In the genomic region with DNA sequence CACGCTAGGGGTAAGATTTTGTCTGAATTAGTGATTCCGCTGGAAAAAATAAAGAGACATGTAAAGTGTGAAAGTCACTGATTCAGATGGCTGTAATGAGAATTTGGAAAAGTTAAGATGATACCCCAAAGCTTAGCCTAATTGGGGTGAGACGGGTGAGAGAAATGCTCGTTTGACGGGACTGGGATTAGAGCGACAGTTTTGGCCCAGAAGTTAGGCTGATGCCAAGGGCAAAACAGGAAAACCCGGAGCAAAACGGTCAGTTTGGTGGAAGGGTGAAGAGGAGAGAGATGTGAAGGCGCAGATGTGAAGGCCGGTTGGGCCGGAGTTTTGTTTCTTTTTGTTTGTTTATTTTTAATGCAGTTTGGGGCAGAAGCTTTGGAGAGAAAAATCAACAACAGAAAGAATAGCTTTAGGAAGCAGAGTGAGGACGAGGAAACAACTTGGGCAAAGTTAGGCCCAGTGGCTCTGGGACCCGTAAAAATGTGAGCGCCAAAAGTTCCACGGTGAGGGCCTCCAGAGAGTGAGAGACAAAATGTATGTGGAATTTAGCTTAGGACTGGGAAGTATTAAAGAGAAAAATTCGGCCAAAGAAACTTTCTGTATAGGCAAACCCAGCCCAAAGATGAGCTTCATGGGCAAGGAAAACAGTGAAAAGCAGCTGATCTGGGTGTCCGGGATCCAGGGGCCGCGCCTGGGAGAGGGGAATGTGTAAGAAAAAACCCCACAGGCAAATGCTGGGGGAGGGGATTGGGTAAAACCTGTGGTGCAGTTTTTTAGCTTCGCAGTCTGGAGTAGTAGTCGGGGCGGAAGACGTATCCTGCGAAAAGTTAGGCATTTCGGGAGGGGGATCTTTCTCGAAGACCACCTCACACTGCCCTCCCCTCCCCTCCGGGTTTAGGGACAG, we compare ENCODE assay signal across 16 cellular contexts. TPM values are rescaled to one million over a fixed set of nuclear protein-coding genes. Genes with fewer than 3 reads are reported as not detected.
DNase-seq lines count a peak whose midpoint lies in the region; ATAC-seq and TF ChIP-seq lines count a peak whose summit lies in the region.
"Had no signal": no experiment of that assay in that cellular context is flagged by ENCODE, and none has a peak within 500 bp of the region (broad histone marks: within the 10 kb centered on the region; RNA-seq: fewer than 3 reads in every experiment).

No MANE protein-coding gene starts in this region.

- H3K14ac ChIP-seq in H9 (ENCODE audit: insufficient read depth, low read length): no peak overlapping the region

- peaks cover 98% of the 10 kb centered on the region for H3K27me3 Mint-ChIP-seq in H9 (ENCODE audit: low read depth)
- peaks cover 40 to 51% of the 10 kb centered on the region in 2 donors for H3K27me3 Mint-ChIP-seq in natural killer cell treated with Interleukin-12 subunit alpha and Interleukin-12 subunit beta and Interleukin-15 and Interleukin-18, amount 100 ng/mL, for 72 hours

- H3K4me2 ChIP-seq in H9 (ENCODE audit: insufficient read depth, insufficient read length, low read length): peak overlapping the region; percentile 38

- no peak overlapping the region for H3K4ac ChIP-seq in H9 (ENCODE audit: low read depth, low read length)

- H3K9me3 Mint-ChIP-seq in H9: peaks cover 4 to 16% of the 10 kb centered on the region in 2 experiments
- no peaks in the 10 kb centered on the region for H3K9me3 Mint-ChIP-seq in natural killer cell treated with Interleukin-12 subunit alpha and Interleukin-12 subunit beta and Interleukin-15 and Interleukin-18, amount 100 ng/mL, for 72 hours

- H3K23ac ChIP-seq in H9 (ENCODE audit: insufficient read length, low read depth, low read length): no peak overlapping the region

- H4K5ac ChIP-seq in H9 (ENCODE audit: insufficient read length, low read depth, low read length): no peak overlapping the region

- H3K9me3 ChIP-seq in H9 (ENCODE audit: control insufficient read depth, low read depth, low read length) (no peaks in the 10 kb centered on the region), gastrocnemius medialis (no peaks in the 10 kb centered on the region)
- H3K9me3 ChIP-seq: thoracic aorta had no signal

- H2BK20ac ChIP-seq in H9 (ENCODE audit: low read depth, low read length, poor library complexity, severe bottlenecking): no peak overlapping the region

- no peak overlapping the region for H3K4me3 ChIP-seq in gastrocnemius medialis
- H3K4me3 ChIP-seq: GM23248 had no signal

- H2BK15ac ChIP-seq in H9 (ENCODE audit: low read depth, low read length): no peak overlapping the region

- no CpG with 5 or more reads among the region's 27 CpGs for WGBS in H9 (ENCODE audit: extremely low coverage, insufficient read length, low lambda C conversion rate)

- no peaks in the 10 kb centered on the region for H3K36me3 ChIP-seq in gastrocnemius medialis
- H3K36me3 ChIP-seq: thoracic aorta had no signal

- H2AFZ ChIP-seq in H9 (ENCODE audit: low read length): no peak overlapping the region

- TF ChIP-seq POLR2A in gastrocnemius medialis (IDR thresholded peaks at IDR 0.05): no peak

- intact Hi-C loops in gastrocnemius medialis (cut with DNase I; ENCODE audit: low total_unique reads): no loop called here

- no peak overlapping the region for H2BK5ac ChIP-seq in H9 (ENCODE audit: insufficient read length, low read length)

- H2BK12ac ChIP-seq in H9 (ENCODE audit: insufficient read length, low read depth, low read length): no peak overlapping the region

- H2AK5ac ChIP-seq in H9 (ENCODE audit: insufficient read length, low read length): no peak overlapping the region

- ATAC-seq in natural killer cell treated with Interleukin-12 subunit alpha and Interleukin-12 subunit beta and Interleukin-15 and Interleukin-18, amount 100 ng/mL, for 72 hours: no peak
- no peak for ATAC-seq in gastrocnemius medialis

- H3K4me1 Mint-ChIP-seq in H9: peaks cover 28 to 58% of the 10 kb centered on the region in 2 experiments
- H3K4me1 Mint-ChIP-seq in natural killer cell treated with Interleukin-12 subunit alpha and Interleukin-12 subunit beta and Interleukin-15 and Interleukin-18, amount 100 ng/mL, for 72 hours (ENCODE audit: low read depth in 2 of 2): peaks cover 49% of the 10 kb centered on the region in 2 donors

- no peak overlapping the region for H2BK120ac ChIP-seq in H9 (ENCODE audit: low read depth, low read length, poor library complexity, severe bottlenecking)

- H3K56ac ChIP-seq in H9 (ENCODE audit: insufficient read length, low read depth, low read length): no peak overlapping the region

- H3K79me2 ChIP-seq in H9 (ENCODE audit: insufficient read depth, low read length): no peaks in the 10 kb centered on the region

- peaks cover 0 to 4% (median 2%) of the 10 kb centered on the region in 3 experiments; a peak in 3 of 7 replicates for H3K36me3 Mint-ChIP-seq in H9 (ENCODE audit: insufficient read depth in 1 of 3, low read depth in 3 of 3)
- peaks cover 19% of the 10 kb centered on the region for H3K36me3 Mint-ChIP-seq in natural killer cell treated with Interleukin-12 subunit alpha and Interleukin-12 subunit beta and Interleukin-15 and Interleukin-18, amount 100 ng/mL, for 72 hours

- no peaks in the 10 kb centered on the region for H4K20me1 ChIP-seq in H9 (ENCODE audit: control insufficient read depth, insufficient read depth, insufficient read length)

- peaks cover 10% of the 10 kb centered on the region for H3K23me2 ChIP-seq in H9 (ENCODE audit: insufficient read length, low read depth, low read length, poor library complexity, severe bottlenecking)

- peak overlapping the region in 1 of 3 experiments; percentile 41; a peak in 1 of 7 replicates for H3K27ac Mint-ChIP-seq in H9
- H3K27ac Mint-ChIP-seq in natural killer cell treated with Interleukin-12 subunit alpha and Interleukin-12 subunit beta and Interleukin-15 and Interleukin-18, amount 100 ng/mL, for 72 hours: peak overlapping the region; percentile 73 to 74

- H4K8ac ChIP-seq in H9 (replicated peaks; ENCODE audit: insufficient read length, low read depth, low read length): no peak overlapping the region

- H3K27ac ChIP-seq in H9 (ENCODE audit: insufficient read length, low read depth, low read length): no peak overlapping the region
- no peak overlapping the region for H3K27ac ChIP-seq in gastrocnemius medialis
- H3K27ac ChIP-seq: GM23248, thoracic aorta, VCaP had no signal

- H3K79me1 ChIP-seq in H9 (ENCODE audit: insufficient read depth, low read depth, low read length, poor library complexity, severe bottlenecking): no peaks in the 10 kb centered on the region

- TF ChIP-seq CTCF in H9 (conservative IDR thresholded peaks at IDR 0.05): no peak
- TF ChIP-seq CTCF in gastrocnemius medialis (IDR thresholded peaks at IDR 0.05 in 4 of 5, conservative IDR thresholded peaks at IDR 0.05 in 1 of 5): no peak

- H3K18ac ChIP-seq in H9 (ENCODE audit: insufficient read length, low read depth, low read length): no peak overlapping the region

- no peak overlapping the region for H3K9ac ChIP-seq in H9 (ENCODE audit: extremely low read depth, insufficient read length, low read length)
- H3K9ac ChIP-seq: GM23248 had no signal

- no peak overlapping the region for H4K91ac ChIP-seq in H9 (ENCODE audit: insufficient read length, low read depth, low read length)

- H3K4me1 ChIP-seq in H9 (ENCODE audit: insufficient read depth, low read length) (no peaks in the 10 kb centered on the region), gastrocnemius medialis (peaks cover 32 to 38% of the 10 kb centered on the region in 2 donors)

- peak overlapping the region; percentile 32 to 84; a peak in 4 of 5 replicates for H3K4me3 Mint-ChIP-seq in H9
- peak overlapping the region; percentile 92 for H3K4me3 Mint-ChIP-seq in natural killer cell treated with Interleukin-12 subunit alpha and Interleukin-12 subunit beta and Interleukin-15 and Interleukin-18, amount 100 ng/mL, for 72 hours

- no peak overlapping the region for H3T11ph ChIP-seq in H9 (ENCODE audit: low read length)

- DNase-seq in DMS79 treated with DMSO at 0.1 percent for 48 hours (lab: John Stamatoyannopoulos, UW): peak; percentile 28
- no peak for DNase-seq in DMS79 (lab: John Stamatoyannopoulos, UW)
- DNase-seq in H9: peak; percentile 45
- DNase-seq in astrocyte of the hippocampus (ENCODE audit: low read depth, low spot score): peak; percentile 65
- no peak for DNase-seq in natural killer cell treated with Interleukin-12 subunit alpha and Interleukin-12 subunit beta and Interleukin-15 and Interleukin-18, amount 100 ng/mL, for 72 hours (ENCODE audit: low spot score)
- no peak for DNase-seq in stimulated activated CD4-positive, alpha-beta T cell treated with anti-CD3 and anti-CD28 coated beads, Interleukin-12 subunit alpha, Interleukin-12 subunit beta, amount 100 ng/mL, for 4 hours
- no peak for DNase-seq in gastrocnemius medialis
- no peak for DNase-seq in OCI-M2 (lab: John Stamatoyannopoulos, UW; ENCODE audit: unreplicated experiment)
- DNase-seq: 8988T; activated effector memory CD4-positive, alpha-beta T cell treated with anti-CD3 and anti-CD28 coated beads, Interleukin-2, amount 50 U/mL, for 16 hours; GM23248; NCI-H510A treated with DMSO at 0.1 percent for 48 hours; RPMI8226 had no signal

- in situ Hi-C loops in gastrocnemius medialis (cut with MboI; ENCODE audit: low sequenced_read_pairs in 4 of 4): no loop called here

- H3K27me3 ChIP-seq in H9 (ENCODE audit: insufficient read depth, low read length) (peaks cover 98% of the 10 kb centered on the region), gastrocnemius medialis (peaks cover 96 to 98% (median 97%) of the 10 kb centered on the region in 3 donors)

RNA-seq across cellular contexts. Expression of gene DMRTA2, which starts 1.2 kb away (rescaled TPM):
- total RNA-seq in H9 (2021) (0.07 and 0.11 TPM in 2 replicates), gastrocnemius medialis (not detected)
- 1 to 10 TPM; 1.1 to 3.6 TPM for total RNA-seq in natural killer cell treated with Interleukin-12 subunit alpha and Interleukin-12 subunit beta and Interleukin-15 and Interleukin-18, amount 100 ng/mL, for 72 hours
- total RNA-seq: GM23248, HT-29 had no signal

Comparison
In these comparisons a context has a peak if more than half of its experiments do, and no peak if none do; other contexts are left out.
1. DNase-seq: peak in DMS79 treated with DMSO at 0.1 percent for 48 hours (single experiment), H9 (single experiment) and astrocyte of the hippocampus (single experiment); none in DMS79 (single experiment), natural killer cell treated with Interleukin-12 subunit alpha and Interleukin-12 subunit beta and Interleukin-15 and Interleukin-18, amount 100 ng/mL, for 72 hours (single experiment), stimulated activated CD4-positive, alpha-beta T cell treated with anti-CD3 and anti-CD28 coated beads, Interleukin-12 subunit alpha, Interleukin-12 subunit beta, amount 100 ng/mL, for 4 hours (single experiment), gastrocnemius medialis (0 of 2) and OCI-M2 (single experiment).